In genomic region chr11:33016654-33017053, GRCh38 we compare ENCODE assay signal across 2 cellular contexts.
A peak's percentile ranks its signal among the peaks of the same experiment; 100 is the strongest.
TF ChIP-seq lines count a peak whose summit lies in the region.

No MANE protein-coding gene starts in this region.

TF ChIP-seq in GM23338, 12 proteins besides CTCF, POLR2A, EP300 and RAD21 (continued from another document):
- no peak for TF ChIP-seq REST (IDR thresholded peaks at IDR 0.05; ENCODE audit: unreplicated experiment)
- TF ChIP-seq CREB1 (CRISPR knock-in tag; IDR thresholded peaks at IDR 0.05; ENCODE audit: low read depth): no peak
- TF ChIP-seq JUNB (IDR thresholded peaks at IDR 0.05; ENCODE audit: unreplicated experiment): no peak
- TF ChIP-seq EZH2 (IDR thresholded peaks at IDR 0.05; ENCODE audit: low read depth, unreplicated experiment): no peak
- no peak for TF ChIP-seq ZNF331 (CRISPR knock-in tag; IDR thresholded peaks at IDR 0.05; ENCODE audit: low read depth)
- TF ChIP-seq ZNF462 (CRISPR knock-in tag; IDR thresholded peaks at IDR 0.05): no peak
- no peak for TF ChIP-seq POLR2AphosphoS5 (IDR thresholded peaks at IDR 0.05; ENCODE audit: low read depth)

TF ChIP-seq in SK-N-SH, 30 proteins besides CTCF, POLR2A, EP300 and RAD21 (continued from another document):
- TF ChIP-seq POLR2AphosphoS5 (IDR thresholded peaks at IDR 0.05; ENCODE audit: low read depth, low read length) (0 out of 2 replicates have a peak, but pooled peaks have one; percentile 10), ZBTB33 (IDR thresholded peaks at IDR 0.05; ENCODE audit: borderline replicate concordance, low read depth) (no peak)
TF ChIP-seq in SK-N-SH: peak in this region for 5.
